ENCODE assay signal across 10 cellular contexts in the genomic region with DNA sequence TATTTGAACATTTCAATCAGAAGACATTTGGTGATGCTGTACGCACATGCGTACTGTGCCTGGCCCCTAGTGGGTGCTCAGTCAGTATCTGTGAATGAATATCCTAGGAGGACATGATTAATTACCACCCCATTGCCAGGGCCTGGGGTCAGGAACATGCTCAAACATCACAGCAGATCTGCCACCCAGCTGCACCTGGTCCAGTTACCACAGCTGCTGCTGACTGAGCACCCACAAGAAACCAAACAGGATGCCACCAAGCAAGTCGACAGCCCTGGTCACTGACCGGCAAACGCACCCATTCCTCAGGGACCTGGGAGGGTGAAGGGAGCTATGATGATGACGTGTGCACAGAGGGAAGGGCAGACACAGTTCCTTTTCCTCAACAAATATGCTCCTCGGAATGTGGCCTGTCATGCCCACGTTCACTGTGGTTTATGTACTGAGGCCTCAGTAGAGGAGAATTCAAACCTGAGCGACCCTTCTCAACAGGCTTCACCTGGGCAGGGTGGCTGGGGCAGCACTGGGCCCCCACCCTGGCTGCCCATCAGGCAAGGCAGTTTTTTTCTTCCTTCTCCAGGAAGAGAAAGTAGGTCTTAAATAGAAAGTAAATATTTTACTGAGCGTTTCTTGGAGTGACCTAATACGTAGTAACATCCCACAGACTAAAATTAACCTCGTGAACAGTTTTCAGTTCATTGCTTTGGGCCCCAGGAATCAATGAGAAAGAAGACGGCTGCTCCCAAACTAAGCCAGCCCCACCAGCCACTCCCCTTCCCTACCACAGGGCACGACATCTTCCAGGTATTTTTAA. TPM values are rescaled to one million over a fixed set of nuclear protein-coding genes. Genes with fewer than 3 reads are reported as not detected.
DNase-seq lines count a peak whose midpoint lies in the region; ATAC-seq and TF ChIP-seq lines count a peak whose summit lies in the region.
"Had no signal": no experiment of that assay in that cellular context is flagged by ENCODE, and none has a peak within 500 bp of the region (broad histone marks: within the 10 kb centered on the region; RNA-seq: fewer than 3 reads in every experiment).

No MANE protein-coding gene starts in this region.

- peaks cover 100% of the 10 kb centered on the region in 11 experiments for H4K20me1 ChIP-seq in BLaER1 treated with 17β-estradiol and CSF1 and Interleukin-3, amounts not matched to agents 10 nM and 100 nM

- no peaks in the 10 kb centered on the region for H3K9me3 Mint-ChIP-seq in effector memory CD8-positive, alpha-beta T cell
- no peaks in the 10 kb centered on the region for H3K9me3 Mint-ChIP-seq in neural crest cell
- no peaks in the 10 kb centered on the region for H3K9me3 Mint-ChIP-seq in activated T-cell treated with anti-CD3 and anti-CD28 coated beads, Interleukin-2, amount 50 U/mL, for 4 hours
- H3K9me3 Mint-ChIP-seq: stimulated activated naive CD8-positive, alpha-beta T cell treated with anti-CD3 and anti-CD28 coated beads, Interleukin-15, Interleukin-2, amounts not matched to agents 100 ng/mL and 50 ng/mL, for 24 hours had no signal

- peak; percentile 46 for ATAC-seq in effector memory CD8-positive, alpha-beta T cell (replicated peaks)
- no peak for ATAC-seq in activated T-cell treated with anti-CD3 and anti-CD28 coated beads, Interleukin-2, amount 50 U/mL, for 4 hours
- ATAC-seq: activated CD4-positive, alpha-beta T cell treated with anti-CD3 and anti-CD28 coated beads for 36 hours had no signal

- no peaks in the 10 kb centered on the region for H3K36me3 Mint-ChIP-seq in effector memory CD8-positive, alpha-beta T cell (ENCODE audit: insufficient read depth)
- peaks cover 9% of the 10 kb centered on the region for H3K36me3 Mint-ChIP-seq in neural crest cell (ENCODE audit: low read depth)
- no peaks in the 10 kb centered on the region for H3K36me3 Mint-ChIP-seq in activated T-cell treated with anti-CD3 and anti-CD28 coated beads, Interleukin-2, amount 50 U/mL, for 4 hours (ENCODE audit: insufficient read depth)

- peak overlapping the region; percentile 9 to 51 (median 44); a peak in 15 of 20 replicates for H3K4me3 ChIP-seq in BLaER1 treated with 17β-estradiol and CSF1 and Interleukin-3, amounts not matched to agents 10 nM and 100 nM
- peak overlapping the region; percentile 13 for H3K4me3 ChIP-seq in LNCaP clone FGC (ENCODE audit: low read depth, low read length)

- H3K9ac ChIP-seq in BLaER1 treated with 17β-estradiol and CSF1 and Interleukin-3, amounts not matched to agents 10 nM and 100 nM = peak overlapping the region; percentile 60 to 82 (median 71)

- H3K36me3 ChIP-seq in BLaER1 treated with 17β-estradiol and CSF1 and Interleukin-3, amounts not matched to agents 10 nM and 100 nM = peaks cover 6 to 30% (median 15%) of the 10 kb centered on the region in 11 experiments; a peak in 19 of 22 replicates

- DNase-seq in LNCaP clone FGC (ENCODE audit: low read depth) (no peak), neural crest cell (ENCODE audit: low read depth, low spot score) (no peak), T-helper 1 cell (no peak), NCI-H446 (lab: John Stamatoyannopoulos, UW) (no peak)
- no peak for DNase-seq in effector memory CD8-positive, alpha-beta T cell
- no peak for DNase-seq in activated CD8-positive, alpha-beta memory T cell treated with anti-CD3 and anti-CD28 coated beads, Interleukin-2, amount 50 U/mL, for 4 hours
- no peak for DNase-seq in activated T-cell treated with anti-CD3 and anti-CD28 coated beads, Interleukin-2, amount 50 U/mL, for 4 hours
- DNase-seq: activated CD4-positive, alpha-beta T cell treated with anti-CD3 and anti-CD28 coated beads for 36 hours had no signal

- peak overlapping the region; percentile 38 to 43 for H3K4me3 Mint-ChIP-seq in effector memory CD8-positive, alpha-beta T cell
- H3K4me3 Mint-ChIP-seq in neural crest cell = no peak overlapping the region
- H3K4me3 Mint-ChIP-seq in activated T-cell treated with anti-CD3 and anti-CD28 coated beads, Interleukin-2, amount 50 U/mL, for 4 hours = no peak overlapping the region
- H3K4me3 Mint-ChIP-seq: activated CD4-positive, alpha-beta T cell treated with anti-CD3 and anti-CD28 coated beads for 36 hours; stimulated activated naive CD8-positive, alpha-beta T cell treated with anti-CD3 and anti-CD28 coated beads, Interleukin-15, Interleukin-2, amounts not matched to agents 100 ng/mL and 50 ng/mL, for 24 hours had no signal

- H3K27ac ChIP-seq in BLaER1 treated with 17β-estradiol and CSF1 and Interleukin-3, amounts not matched to agents 10 nM and 100 nM = peak overlapping the region; percentile 48 to 92 (median 81); a peak in 21 of 22 replicates

- H3K27me3 Mint-ChIP-seq in effector memory CD8-positive, alpha-beta T cell = peaks cover 0 to 70% of the 10 kb centered on the region in 2 donors
- no peaks in the 10 kb centered on the region for H3K27me3 Mint-ChIP-seq in neural crest cell (ENCODE audit: low read depth)
- H3K27me3 Mint-ChIP-seq in activated T-cell treated with anti-CD3 and anti-CD28 coated beads, Interleukin-2, amount 50 U/mL, for 4 hours (ENCODE audit: low read depth) = peaks cover 57% of the 10 kb centered on the region

- no peaks in the 10 kb centered on the region for H3K9me3 ChIP-seq in BLaER1 treated with 17β-estradiol and CSF1 and Interleukin-3, amounts not matched to agents 10 nM and 100 nM (replicated peaks in 1 of 11)

- peaks cover 2 to 5% of the 10 kb centered on the region in 2 donors for H3K4me1 Mint-ChIP-seq in effector memory CD8-positive, alpha-beta T cell (ENCODE audit: low read depth in 2 of 2)
- peaks cover 70% of the 10 kb centered on the region for H3K4me1 Mint-ChIP-seq in neural crest cell
- peaks cover 4% of the 10 kb centered on the region for H3K4me1 Mint-ChIP-seq in activated T-cell treated with anti-CD3 and anti-CD28 coated beads, Interleukin-2, amount 50 U/mL, for 4 hours (ENCODE audit: low read depth)
- H3K4me1 Mint-ChIP-seq: activated CD4-positive, alpha-beta T cell treated with anti-CD3 and anti-CD28 coated beads for 36 hours had no signal

- peak overlapping the region; percentile 86 to 99 (median 96) for H3K4me2 ChIP-seq in BLaER1 treated with 17β-estradiol and CSF1 and Interleukin-3, amounts not matched to agents 10 nM and 100 nM

- no peak overlapping the region for H3K27ac Mint-ChIP-seq in effector memory CD8-positive, alpha-beta T cell
- H3K27ac Mint-ChIP-seq in neural crest cell (ENCODE audit: unreplicated experiment) = peak overlapping the region; percentile 58
- H3K27ac Mint-ChIP-seq: activated CD4-positive, alpha-beta T cell treated with anti-CD3 and anti-CD28 coated beads for 36 hours; stimulated activated naive CD8-positive, alpha-beta T cell treated with anti-CD3 and anti-CD28 coated beads, Interleukin-15, Interleukin-2, amounts not matched to agents 100 ng/mL and 50 ng/mL, for 24 hours had no signal

- H3K27me3 ChIP-seq in BLaER1 treated with 17β-estradiol and CSF1 and Interleukin-3, amounts not matched to agents 10 nM and 100 nM = no peaks in the 10 kb centered on the region

- H3K4me1 ChIP-seq in BLaER1 treated with 17β-estradiol and CSF1 and Interleukin-3, amounts not matched to agents 10 nM and 100 nM = peaks cover 98 to 100% (median 100%) of the 10 kb centered on the region in 10 experiments

- TF ChIP-seq CTCF in LNCaP clone FGC (IDR thresholded peaks at IDR 0.05; ENCODE audit: control insufficient read depth, extremely low read depth, insufficient read depth) (no peak), neural crest cell (conservative IDR thresholded peaks at IDR 0.05) (no peak)

RNA-seq across cellular contexts. Expression of a gene that starts 13.4 kb away (rescaled TPM):
- total RNA-seq in neural crest cell = 127 TPM in 2 replicates
- total RNA-seq in activated T-cell treated with anti-CD3 and anti-CD28 coated beads, Interleukin-2, amount 50 U/mL, for 4 hours = 1 to 10 TPM; 1.0 to 1.4 (median 1.3) TPM

Comparison
In these comparisons a context has a peak if more than half of its experiments do, and no peak if none do; other contexts are left out.
1. H3K4me3 Mint-ChIP-seq: peak in effector memory CD8-positive, alpha-beta T cell (2 of 2); none in neural crest cell (single experiment) and activated T-cell treated with anti-CD3 and anti-CD28 coated beads, Interleukin-2, amount 50 U/mL, for 4 hours (single experiment).
2. RNA of a gene that starts 13.4 kb away (total RNA-seq): 127 TPM in neural crest cell; 1.0 to 1.4 TPM in activated T-cell treated with anti-CD3 and anti-CD28 coated beads, Interleukin-2, amount 50 U/mL, for 4 hours; every median in the first group is over 10 times any median in the second.